ENCODE assay signal across 8 cellular contexts in genomic region chr4:144399927-144400326, GRCh38.
DNase-seq lines count a peak whose midpoint lies in the region; ATAC-seq and TF ChIP-seq lines count a peak whose summit lies in the region.

No MANE protein-coding gene starts in this region.

- H3K4me3 ChIP-seq in ACC112 (ENCODE audit: low read depth, low read length) (no peak overlapping the region), mammary epithelial cell (replicated peaks in 1 of 3; ENCODE audit: insufficient read depth in 1 of 3, low read depth in 2 of 3, low read length in 3 of 3) (no peak overlapping the region)

- DNase-seq in HK-2 (ENCODE audit: unreplicated experiment) = peak; percentile 32
- DNase-seq in mammary epithelial cell = peak; percentile 95
- DNase-seq in SK-N-DZ (ENCODE audit: low spot score) = no peak
- DNase-seq in middle frontal gyrus (ENCODE audit: extremely low spot score, low spot score) = no peak
- no peak for DNase-seq in DMS114 treated with DMSO at 0.1 percent for 48 hours (lab: John Stamatoyannopoulos, UW; ENCODE audit: unreplicated experiment)

- H3K4me1 ChIP-seq in ACC112 (ENCODE audit: control insufficient read depth, insufficient read depth, low read length, unreplicated experiment) (peaks cover 10% of the 10 kb centered on the region), mammary epithelial cell (ENCODE audit: insufficient read depth, low read length) (peaks cover 10% of the 10 kb centered on the region)

- H2AFZ ChIP-seq in ACC112 (ENCODE audit: low read length, unreplicated experiment) (no peak overlapping the region), mammary epithelial cell (ENCODE audit: low read depth, low read length) (no peak overlapping the region)

- no peaks in the 10 kb centered on the region for H3K36me3 ChIP-seq in ACC112 (ENCODE audit: insufficient read depth, low read length)
- no peaks in the 10 kb centered on the region for H3K36me3 ChIP-seq in mammary epithelial cell (ENCODE audit: insufficient read depth, low read length)

- no peak overlapping the region for H3K4me2 ChIP-seq in mammary epithelial cell (ENCODE audit: insufficient read depth, low read depth, low read length)

- in situ Hi-C loops in mammary epithelial cell (cut with MboI; ENCODE audit: low sequenced_read_pairs in 2 of 2) = no loop called here

- TF ChIP-seq CTCF in mammary epithelial cell (conservative IDR thresholded peaks at IDR 0.05 in 1 of 2, IDR thresholded peaks at IDR 0.05 in 1 of 2; ENCODE audit: extremely low read depth in 1 of 2, insufficient read depth in 1 of 2, low read depth in 1 of 2, low read length in 2 of 2) = no peak

- intact Hi-C loops in mammary epithelial cell (cut with micrococcal nuclease) = no loop called here

- CTCF ChIA-PET in mammary epithelial cell (lab: Charles Lee; ENCODE audit: low non-redundant PET) = interaction anchor here (0.6 kb wide), 2 partner anchors 23 to 68 kb away, joined by 5 to 6 read pairs; no protein-coding TSS in a partner anchor

- no peak overlapping the region for H3K9ac ChIP-seq in mammary epithelial cell (ENCODE audit: insufficient read depth, low read length)

- H4K20me1 ChIP-seq in mammary epithelial cell (ENCODE audit: insufficient read depth, low read length) = no peaks in the 10 kb centered on the region

- ATAC-seq in GM21367 (IDR thresholded peaks at IDR 0.05; ENCODE audit: unreplicated experiment) (peak; percentile 79), GM21528 (IDR thresholded peaks at IDR 0.05; ENCODE audit: low FRiP score, unreplicated experiment) (no peak)

- H3K9me3 ChIP-seq in mammary epithelial cell (replicated peaks; ENCODE audit: insufficient read depth, low read length) = no peaks in the 10 kb centered on the region

- BruUV-seq in mammary epithelial cell (replicated peaks; lab: Mats Ljungman, UMichigan) = no TSS peak

- dilution Hi-C loops in mammary epithelial cell (cut with HindIII; ENCODE audit: low sequenced_read_pairs) = no loop called here

- H3K27ac ChIP-seq in ACC112 (ENCODE audit: low read depth, low read length) = 0 out of 2 replicates have a peak overlapping the region, but pooled peaks have one; percentile 3
- no peak overlapping the region for H3K27ac ChIP-seq in mammary epithelial cell (ENCODE audit: insufficient read depth, low read depth, low read length)

- no peaks in the 10 kb centered on the region for H3K79me2 ChIP-seq in ACC112 (ENCODE audit: control insufficient read depth, insufficient read depth, low read length, unreplicated experiment)
- no peaks in the 10 kb centered on the region for H3K79me2 ChIP-seq in mammary epithelial cell (ENCODE audit: insufficient read depth, low read length)

- H3K27me3 ChIP-seq in ACC112 (ENCODE audit: insufficient read depth, low read length) (peaks cover 17% of the 10 kb centered on the region; the same call in 1 of the 2 replicates), mammary epithelial cell (ENCODE audit: insufficient read depth, low read length) (no peaks in the 10 kb centered on the region)

- 0% methylated on average over 2 of the region's 2 CpGs for WGBS in mammary epithelial cell (ENCODE audit: low coverage, missing lambda C conversion rate)

Comparison
In these comparisons a context has a peak if more than half of its experiments do, and no peak if none do; other contexts are left out.
1. DNase-seq: peak in HK-2 (single experiment) and mammary epithelial cell (single experiment); none in SK-N-DZ (single experiment), middle frontal gyrus (single experiment) and DMS114 treated with DMSO at 0.1 percent for 48 hours (single experiment).